26 cellular contexts compared by ENCODE assay signal in genomic region chr2:8095978-8096377, GRCh38.
"Had no signal": no experiment of that assay in that cellular context is flagged by ENCODE, and none has a peak within 500 bp of the region (broad histone marks: within the 10 kb centered on the region; RNA-seq: fewer than 3 reads in every experiment).

No MANE protein-coding gene starts in this region.

- H3K27ac Mint-ChIP-seq: memory B cell; naive thymus-derived CD4-positive, alpha-beta T cell; natural killer cell treated with Interleukin-12 subunit alpha and Interleukin-12 subunit beta and Interleukin-15 and Interleukin-18, amount 100 ng/mL, for 72 hours; progenitor cell of endocrine pancreas; stimulated activated naive B cell treated with anti-CD40 and anti-IgM and Interleukin-4, amounts not matched to agents 10 μg/mL and 1 μg/mL and 100 μg/mL, for 72 hours had no signal

- H3K4me1 ChIP-seq: heart right ventricle, left ventricle myocardium inferior, right atrium auricular region, stomach, testis, thyroid gland, transverse colon had no signal

- H2AFZ ChIP-seq: hepatocyte had no signal

- H3K4me2 ChIP-seq: hepatocyte had no signal

- H3K27me3 Mint-ChIP-seq: naive thymus-derived CD4-positive, alpha-beta T cell; natural killer cell treated with Interleukin-12 subunit alpha and Interleukin-12 subunit beta and Interleukin-15 and Interleukin-18, amount 100 ng/mL, for 72 hours had no signal

- H3K9me3 ChIP-seq: mucosa of descending colon, right atrium auricular region, stomach, testis, thyroid gland, transverse colon, upper lobe of left lung had no signal

- H3K79me2 ChIP-seq: hepatocyte had no signal

- H3K9me3 Mint-ChIP-seq: memory B cell; natural killer cell treated with Interleukin-12 subunit alpha and Interleukin-12 subunit beta and Interleukin-15 and Interleukin-18, amount 100 ng/mL, for 72 hours; stimulated activated naive B cell treated with anti-CD40 and anti-IgM and Interleukin-4, amounts not matched to agents 10 μg/mL and 1 μg/mL and 100 μg/mL, for 72 hours had no signal

- H3K27ac ChIP-seq: heart right ventricle, hepatocyte, left ventricle myocardium inferior, right atrium auricular region, skin epidermis, stomach, testis, thyroid gland, transverse colon, upper lobe of left lung had no signal

- H3K36me3 ChIP-seq: heart right ventricle, left ventricle myocardium inferior, right atrium auricular region, stomach, thyroid gland, transverse colon, upper lobe of left lung had no signal

- H3K36me3 Mint-ChIP-seq: memory B cell; stimulated activated naive B cell treated with anti-CD40 and anti-IgM and Interleukin-4, amounts not matched to agents 10 μg/mL and 1 μg/mL and 100 μg/mL, for 72 hours had no signal

- H3K27me3 ChIP-seq: heart right ventricle, hepatocyte, right atrium auricular region, stomach, testis, thyroid gland, transverse colon, upper lobe of left lung had no signal

- H3K4me3 ChIP-seq: heart right ventricle, hepatocyte, left ventricle myocardium inferior, lung, mucosa of descending colon, right atrium auricular region, skin epidermis, stomach, testis, thyroid gland, transverse colon, upper lobe of left lung had no signal

- H3K4me1 Mint-ChIP-seq: memory B cell; naive thymus-derived CD4-positive, alpha-beta T cell; stimulated activated naive B cell treated with anti-CD40 and anti-IgM and Interleukin-4, amounts not matched to agents 10 μg/mL and 1 μg/mL and 100 μg/mL, for 72 hours had no signal

- H3K4me3 Mint-ChIP-seq: memory B cell; naive thymus-derived CD4-positive, alpha-beta T cell; natural killer cell treated with Interleukin-12 subunit alpha and Interleukin-12 subunit beta and Interleukin-15 and Interleukin-18, amount 100 ng/mL, for 72 hours; stimulated activated naive B cell treated with anti-CD40 and anti-IgM and Interleukin-4, amounts not matched to agents 10 μg/mL and 1 μg/mL and 100 μg/mL, for 72 hours had no signal

- DNase-seq: heart right ventricle; islet precursor cell; left ventricle myocardium inferior; midbrain; mucosa of descending colon; naive thymus-derived CD4-positive, alpha-beta T cell; nucleus accumbens; stimulated activated CD4-positive, alpha-beta T cell treated with anti-CD3 and anti-CD28 coated beads, Interleukin-12 subunit alpha, Interleukin-12 subunit beta, amount 100 ng/mL, for 4 hours; stimulated activated CD4-positive, alpha-beta T cell treated with anti-CD3 and anti-CD28 coated beads, Interleukin-15, amount 100 ng/mL, for 24 hours; stimulated activated CD4-positive, alpha-beta T cell treated with anti-CD3 and anti-CD28 coated beads, Interleukin-2, amount 100 ng/mL, for 24 hours; stimulated activated CD4-positive, alpha-beta T cell treated with anti-CD3 and anti-CD28 coated beads, Interleukin-4, amount 100 ng/mL, for 1 hour; stimulated activated naive B cell treated with anti-CD40 and anti-IgM and Interleukin-4, amounts not matched to agents 10 μg/mL and 1 μg/mL and 100 μg/mL, for 72 hours; stimulated activated naive CD8-positive, alpha-beta T cell treated with anti-CD3 and anti-CD28 coated beads, Interleukin-15, Interleukin-2, amounts not matched to agents 100 U/mL and 50 U/mL, for 24 hours; stomach; testis; thyroid gland; transverse colon; upper lobe of left lung had no signal

- ATAC-seq: heart right ventricle; mucosa of descending colon; naive thymus-derived CD4-positive, alpha-beta T cell; sciatic nerve; stimulated activated naive B cell treated with anti-CD40 and anti-IgM and Interleukin-4, amounts not matched to agents 10 μg/mL and 1 μg/mL and 100 μg/mL, for 72 hours; stimulated activated naive CD8-positive, alpha-beta T cell treated with anti-CD3 and anti-CD28 coated beads, Interleukin-15, Interleukin-2, amounts not matched to agents 100 U/mL and 50 U/mL, for 24 hours had no signal
